In the genomic region with DNA sequence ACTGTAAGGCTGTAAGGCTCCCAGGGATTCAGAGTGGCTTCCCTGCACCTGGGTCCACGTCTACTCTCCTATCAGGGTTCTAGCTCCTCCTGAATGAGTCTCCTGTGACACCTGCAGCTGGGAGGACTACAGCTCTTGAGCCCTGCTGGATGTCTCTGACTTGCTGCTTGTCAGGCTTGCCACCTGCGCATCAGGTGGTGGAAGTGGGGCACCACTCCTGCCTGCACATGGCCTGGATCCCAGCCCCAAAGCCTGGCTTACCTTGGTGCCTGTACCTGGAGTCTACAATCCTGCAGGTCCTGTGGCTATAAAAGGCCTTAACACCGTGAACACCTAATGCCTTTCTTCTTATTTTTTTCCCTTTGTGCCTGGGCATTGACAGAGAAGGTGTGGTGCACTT, we compare ENCODE assay signal across 18 cellular contexts.
DNase-seq lines count a peak whose midpoint lies in the region; TF ChIP-seq lines count a peak whose summit lies in the region.
"Had no signal": no experiment of that assay in that cellular context is flagged by ENCODE, and none has a peak within 500 bp of the region (broad histone marks: within the 10 kb centered on the region; RNA-seq: fewer than 3 reads in every experiment).

No MANE protein-coding gene starts in this region.

- peak overlapping the region; percentile 54; the same call in 1 of the 2 replicates for H3K27ac ChIP-seq in OCI-LY3 (ENCODE audit: low read length)
- H3K27ac ChIP-seq: C4-2B had no signal

- H3K27me3 ChIP-seq in OCI-LY3 (ENCODE audit: low read depth, low read length): no peaks in the 10 kb centered on the region

- H3K79me2 ChIP-seq in OCI-LY3 (ENCODE audit: low read length): peaks cover 95% of the 10 kb centered on the region

- no peak overlapping the region for H3K9ac ChIP-seq in OCI-LY3 (ENCODE audit: low read length)

- H3K4me1 ChIP-seq in OCI-LY3 (ENCODE audit: low read length): peaks cover 65% of the 10 kb centered on the region
- H3K4me1 ChIP-seq: Caco-2 had no signal

- DNase-seq in Jurkat, Clone E6-1 (ENCODE audit: low read depth, low spot score): peak; percentile 16
- DNase-seq in NCI-H345 (lab: John Stamatoyannopoulos, UW) (peak; percentile 55), islet precursor cell (peak; percentile 31), NCI-H1092 (lab: John Stamatoyannopoulos, UW) (no peak), foreskin melanocyte (no peak), AG08395 (ENCODE audit: low spot score) (no peak)
- DNase-seq: ACHN; AML-193; Caco-2; CD4-positive, alpha-beta T cell; DMS79 treated with DMSO at 0.1 percent for 48 hours; GF-D8; GOT3; H7; HFFc6; IMR-90 had no signal

- peaks cover 26% of the 10 kb centered on the region for H3K36me3 ChIP-seq in OCI-LY3 (replicated peaks; ENCODE audit: low read depth, low read length)

- no peaks in the 10 kb centered on the region for H3K9me3 ChIP-seq in OCI-LY3 (ENCODE audit: insufficient read depth, low read length)
- H3K9me3 ChIP-seq: Caco-2 had no signal

- no peak overlapping the region for H2AFZ ChIP-seq in OCI-LY3 (ENCODE audit: low read depth, low read length)

- no peak for TF ChIP-seq CTCF in OCI-LY3 (IDR thresholded peaks at IDR 0.05; ENCODE audit: low read depth, low read length)

- H3K4me3 ChIP-seq in Jurkat, Clone E6-1 (ENCODE audit: low read length): no peak overlapping the region
- peak overlapping the region; percentile 23; the same call in 1 of the 2 replicates for H3K4me3 ChIP-seq in OCI-LY3 (ENCODE audit: low read length)

- H4K20me1 ChIP-seq in OCI-LY3 (ENCODE audit: insufficient read depth, low read length): peaks cover 77% of the 10 kb centered on the region

- peak overlapping the region; percentile 65 for H3K4me2 ChIP-seq in OCI-LY3 (ENCODE audit: low read length)

Comparison
In these comparisons a context has a peak if more than half of its experiments do, and no peak if none do; other contexts are left out.
1. DNase-seq: peak in Jurkat, Clone E6-1 (single experiment), NCI-H345 (single experiment) and islet precursor cell (single experiment); none in NCI-H1092 (single experiment), foreskin melanocyte (single experiment) and AG08395 (single experiment).